In genomic region chr16:17647879-17648649, GRCh38 we compare ENCODE assay signal across 19 cellular contexts.
"Had no signal": no experiment of that assay in that cellular context is flagged by ENCODE, and none has a peak within 500 bp of the region (broad histone marks: within the 10 kb centered on the region; RNA-seq: fewer than 3 reads in every experiment).

No MANE protein-coding gene starts in this region.

- H3K4me1 ChIP-seq: left ventricle myocardium inferior, tibial artery had no signal

- H3K36me3 Mint-ChIP-seq: activated naive CD4-positive, alpha-beta T cell treated with anti-CD3 and anti-CD28 coated beads, Interleukin-2, amount 50 U/mL, for 24 hours; brain; mesothelial cell of epicardium had no signal

- H3K9me3 Mint-ChIP-seq: activated naive CD4-positive, alpha-beta T cell treated with anti-CD3 and anti-CD28 coated beads, Interleukin-2, amount 50 U/mL, for 24 hours; dendritic cell treated with granulocyte-macrophage colony-stimulating factor and Interleukin-4, amounts not matched to agents 40 ng/mL and 50 ng/mL, for 4 days; stimulated activated naive CD8-positive, alpha-beta T cell treated with anti-CD3 and anti-CD28 coated beads, Interleukin-15, Interleukin-2, amounts not matched to agents 100 ng/mL and 50 ng/mL, for 24 hours had no signal

- H3K9me3 ChIP-seq: tibial artery had no signal

- H3K27ac Mint-ChIP-seq: activated CD8-positive, alpha-beta T cell treated with anti-CD3 and anti-CD28 coated beads, Interleukin-2, amount 10 ng/mL, durations not matched to agents 7 days and 5 days; activated naive CD4-positive, alpha-beta T cell treated with anti-CD3 and anti-CD28 coated beads, Interleukin-2, amount 50 U/mL, for 24 hours; brain; dendritic cell treated with granulocyte-macrophage colony-stimulating factor and Interleukin-4, amounts not matched to agents 40 ng/mL and 50 ng/mL, for 4 days; mesothelial cell of epicardium; naive thymus-derived CD8-positive, alpha-beta T cell; progenitor cell of endocrine pancreas; stimulated activated naive CD8-positive, alpha-beta T cell treated with anti-CD3 and anti-CD28 coated beads, Interleukin-15, Interleukin-2, amounts not matched to agents 100 ng/mL and 50 ng/mL, for 24 hours had no signal

- H3K36me3 ChIP-seq: left ventricle myocardium inferior, tibial artery had no signal

- H3K4me3 ChIP-seq: left ventricle myocardium inferior, tibial artery had no signal

- H3K27me3 Mint-ChIP-seq: brain had no signal

- H3K4me1 Mint-ChIP-seq: activated naive CD4-positive, alpha-beta T cell treated with anti-CD3 and anti-CD28 coated beads, Interleukin-2, amount 50 U/mL, for 24 hours; brain had no signal

- DNase-seq: activated CD4-positive, alpha-beta T cell treated with anti-CD3 and anti-CD28 coated beads for 1 hour; activated CD4-positive, alpha-beta T cell treated with anti-CD3 and anti-CD28 coated beads, Interleukin-2, amount 50 U/mL, for 1 hour; activated CD8-positive, alpha-beta T cell treated with anti-CD3 and anti-CD28 coated beads, Interleukin-2, amount 10 ng/mL, durations not matched to agents 7 days and 5 days; activated gamma-delta T cell treated with Interleukin-2 at 50 U/mL for 16 hours; activated T-cell treated with anti-CD3 and anti-CD28 coated beads, Interleukin-2, amount 50 U/mL, for 1 hour; anterior cingulate cortex; effector CD4-positive, alpha-beta T cell; glutamatergic neuron; hippocampal formation; kidney glomerular epithelial cell; left ventricle myocardium inferior; naive thymus-derived CD8-positive, alpha-beta T cell; tibial artery had no signal

- ATAC-seq: activated CD8-positive, alpha-beta T cell treated with anti-CD3 and anti-CD28 coated beads, Interleukin-2, amount 10 ng/mL, durations not matched to agents 7 days and 5 days; naive thymus-derived CD8-positive, alpha-beta T cell had no signal

- H3K27ac ChIP-seq: left ventricle myocardium inferior, tibial artery had no signal

- H3K4me3 Mint-ChIP-seq: activated CD8-positive, alpha-beta T cell treated with anti-CD3 and anti-CD28 coated beads, Interleukin-2, amount 10 ng/mL, durations not matched to agents 7 days and 5 days; activated naive CD4-positive, alpha-beta T cell treated with anti-CD3 and anti-CD28 coated beads, Interleukin-2, amount 50 U/mL, for 24 hours; brain; dendritic cell treated with granulocyte-macrophage colony-stimulating factor and Interleukin-4, amounts not matched to agents 40 ng/mL and 50 ng/mL, for 4 days; mesothelial cell of epicardium; naive thymus-derived CD8-positive, alpha-beta T cell; stimulated activated naive CD8-positive, alpha-beta T cell treated with anti-CD3 and anti-CD28 coated beads, Interleukin-15, Interleukin-2, amounts not matched to agents 100 ng/mL and 50 ng/mL, for 24 hours had no signal
